8 cellular contexts compared by ENCODE assay signal in genomic region chr5:10701567-10702039, GRCh38. TPM values are rescaled to one million over a fixed set of nuclear protein-coding genes. Genes with fewer than 3 reads are reported as not detected.
A peak's percentile ranks its signal among the peaks of the same experiment; 100 is the strongest.
DNase-seq lines count a peak whose midpoint lies in the region; ATAC-seq and TF ChIP-seq lines count a peak whose summit lies in the region.

No MANE protein-coding gene starts in this region.

- H3K27ac Mint-ChIP-seq in activated naive CD4-positive, alpha-beta T cell treated with anti-CD3 and anti-CD28 coated beads, Interleukin-2, amount 10 ng/mL, durations not matched to agents 7 days and 5 days: no peak overlapping the region

- peaks cover 0 to 46% of the 10 kb centered on the region in 2 donors for H3K4me1 ChIP-seq in right atrium auricular region

- no peaks in the 10 kb centered on the region for H3K27me3 Mint-ChIP-seq in activated T-cell treated with anti-CD3 and anti-CD28 coated beads, Interleukin-2, amount 50 U/mL, for 4 hours (ENCODE audit: low read depth)
- no peaks in the 10 kb centered on the region for H3K27me3 Mint-ChIP-seq in activated naive CD4-positive, alpha-beta T cell treated with anti-CD3 and anti-CD28 coated beads, Interleukin-2, amount 10 ng/mL, durations not matched to agents 7 days and 5 days

- no peaks in the 10 kb centered on the region for H3K27me3 ChIP-seq in right atrium auricular region

- H3K36me3 Mint-ChIP-seq in activated T-cell treated with anti-CD3 and anti-CD28 coated beads, Interleukin-2, amount 50 U/mL, for 4 hours (ENCODE audit: insufficient read depth): peaks cover 8% of the 10 kb centered on the region
- H3K36me3 Mint-ChIP-seq in activated naive CD4-positive, alpha-beta T cell treated with anti-CD3 and anti-CD28 coated beads, Interleukin-2, amount 10 ng/mL, durations not matched to agents 7 days and 5 days: peaks cover 1% of the 10 kb centered on the region

- peak; percentile 34 to 83 for TF ChIP-seq CTCF in right atrium auricular region (IDR thresholded peaks at IDR 0.05)

- no peak for ATAC-seq in activated T-cell treated with anti-CD3 and anti-CD28 coated beads, Interleukin-2, amount 50 U/mL, for 4 hours
- no peak for ATAC-seq in GM21381 (IDR thresholded peaks at IDR 0.05; ENCODE audit: unreplicated experiment)

- no peak overlapping the region for H3K4me3 ChIP-seq in right atrium auricular region

- peak overlapping the region; percentile 43 to 68 for H3K27ac ChIP-seq in right atrium auricular region

- peaks cover 39% of the 10 kb centered on the region for H3K4me1 Mint-ChIP-seq in activated T-cell treated with anti-CD3 and anti-CD28 coated beads, Interleukin-2, amount 50 U/mL, for 4 hours (ENCODE audit: low read depth)
- peaks cover 21% of the 10 kb centered on the region for H3K4me1 Mint-ChIP-seq in activated naive CD4-positive, alpha-beta T cell treated with anti-CD3 and anti-CD28 coated beads, Interleukin-2, amount 10 ng/mL, durations not matched to agents 7 days and 5 days

- no peaks in the 10 kb centered on the region for H3K9me3 ChIP-seq in right atrium auricular region

- no peaks in the 10 kb centered on the region for H3K36me3 ChIP-seq in right atrium auricular region

- no peak overlapping the region for H3K4me3 Mint-ChIP-seq in activated T-cell treated with anti-CD3 and anti-CD28 coated beads, Interleukin-2, amount 50 U/mL, for 4 hours
- H3K4me3 Mint-ChIP-seq in activated naive CD4-positive, alpha-beta T cell treated with anti-CD3 and anti-CD28 coated beads, Interleukin-2, amount 10 ng/mL, durations not matched to agents 7 days and 5 days: no peak overlapping the region

- CTCF ChIA-PET in activated naive CD4-positive, alpha-beta T cell treated with anti-CD3 and anti-CD28 coated beads, Interleukin-2, amount 10 ng/mL, durations not matched to agents 7 days and 5 days (lab: Charles Lee): interaction anchor here (1.0 to 1.8 kb wide), 6 partner anchors 8 to 261 kb away, joined by 3 to 8 read pairs (median 4); no protein-coding TSS in a partner anchor

- DNase-seq in activated T-cell treated with anti-CD3 and anti-CD28 coated beads, Interleukin-2, amount 50 U/mL, for 4 hours: peak; percentile 18
- no peak for DNase-seq in activated T-cell treated with anti-CD3 and anti-CD28 coated beads, Interleukin-2, amount 50 U/mL, for 1 hour
- peak; percentile 3 for DNase-seq in NCI-H2196 treated with DMSO at 0.1 percent for 48 hours (lab: John Stamatoyannopoulos, UW; ENCODE audit: unreplicated experiment)
- DNase-seq in activated naive CD4-positive, alpha-beta T cell treated with anti-CD3 and anti-CD28 coated beads, Interleukin-2, amount 10 ng/mL, durations not matched to agents 7 days and 5 days: peak; percentile 38
- DNase-seq in right atrium auricular region (ENCODE audit: low spot score): no peak
- DNase-seq in stimulated activated CD4-positive, alpha-beta T cell treated with anti-CD3 and anti-CD28 coated beads, Interleukin-1b, Interleukin-23, amount 100 ng/mL, for 24 hours (ENCODE audit: low read depth in 4 of 4, low spot score in 1 of 4): peak in 3 of 4 experiments; percentile 11 to 17 (median 14)
- DNase-seq in retina: no peak

- no peaks in the 10 kb centered on the region for H3K9me3 Mint-ChIP-seq in activated T-cell treated with anti-CD3 and anti-CD28 coated beads, Interleukin-2, amount 50 U/mL, for 4 hours
- no peaks in the 10 kb centered on the region for H3K9me3 Mint-ChIP-seq in activated naive CD4-positive, alpha-beta T cell treated with anti-CD3 and anti-CD28 coated beads, Interleukin-2, amount 10 ng/mL, durations not matched to agents 7 days and 5 days

RNA-seq across cellular contexts. Expression of gene DAP, which starts 59.4 kb away (rescaled TPM):
- 10 to 100 TPM; 40.2 to 46.1 (median 42.7) TPM for total RNA-seq in activated T-cell treated with anti-CD3 and anti-CD28 coated beads, Interleukin-2, amount 50 U/mL, for 4 hours
- total RNA-seq in right atrium auricular region: 10 to 100 TPM; 34.6 to 65.8 TPM

Comparison
In these comparisons a context has a peak if more than half of its experiments do, and no peak if none do; other contexts are left out.
1. DNase-seq: peak in activated T-cell treated with anti-CD3 and anti-CD28 coated beads, Interleukin-2, amount 50 U/mL, for 4 hours (single experiment), NCI-H2196 treated with DMSO at 0.1 percent for 48 hours (single experiment), activated naive CD4-positive, alpha-beta T cell treated with anti-CD3 and anti-CD28 coated beads, Interleukin-2, amount 10 ng/mL, durations not matched to agents 7 days and 5 days (single experiment) and stimulated activated CD4-positive, alpha-beta T cell treated with anti-CD3 and anti-CD28 coated beads, Interleukin-1b, Interleukin-23, amount 100 ng/mL, for 24 hours (3 of 4); none in activated T-cell treated with anti-CD3 and anti-CD28 coated beads, Interleukin-2, amount 50 U/mL, for 1 hour (single experiment), right atrium auricular region (single experiment) and retina (single experiment).